In genomic region chr2:86223098-86223681, GRCh38 we compare ENCODE assay signal across 10 cellular contexts. TPM values are rescaled to one million over a fixed set of nuclear protein-coding genes. Genes with fewer than 3 reads are reported as not detected.
DNase-seq lines count a peak whose midpoint lies in the region; ATAC-seq, FAIRE-seq and TF ChIP-seq lines count a peak whose summit lies in the region.
"Had no signal": no experiment of that assay in that cellular context is flagged by ENCODE, and none has a peak within 500 bp of the region (broad histone marks: within the 10 kb centered on the region; RNA-seq: fewer than 3 reads in every experiment).

No MANE protein-coding gene starts in this region.

- DNase-seq in NCI-H2227 treated with DMSO at 0.1 percent for 48 hours (lab: John Stamatoyannopoulos, UW) (peak; percentile 54), H1 (ENCODE audit: low read depth in 1 of 2, low spot score in 2 of 2) (no peak), lower leg skin (ENCODE audit: low spot score in 2 of 2) (peak; percentile 46 to 90), superior temporal gyrus (ENCODE audit: extremely low spot score) (peak; percentile 58)
- DNase-seq in stimulated activated naive CD8-positive, alpha-beta T cell treated with anti-CD3 and anti-CD28 coated beads, Interleukin-15, amount 100 ng/mL, for 72 hours = no peak
- DNase-seq: NCI-H510A treated with DMSO at 0.1 percent for 48 hours; stimulated activated CD4-positive, alpha-beta T cell treated with anti-CD3 and anti-CD28 coated beads, Interleukin-4, amount 100 ng/mL, for 4 hours had no signal

- no peaks in the 10 kb centered on the region for H3K36me3 ChIP-seq in H1 (ENCODE audit: control insufficient read depth in 2 of 4, insufficient read depth in 4 of 4, low read length in 3 of 4)

- TF ChIP-seq RAD21 in H1 (IDR thresholded peaks at IDR 0.05 in 1 of 2, conservative IDR thresholded peaks at IDR 0.05 in 1 of 2; ENCODE audit: low read depth in 2 of 2, low read length in 2 of 2) = no peak

- H4K91ac ChIP-seq in H1 (replicated peaks; ENCODE audit: insufficient read length, low read length) = no peak overlapping the region

- H3K4me1 ChIP-seq in H1 (replicated peaks in 1 of 4; ENCODE audit: control insufficient read depth in 3 of 4, insufficient read depth in 4 of 4, low read length in 3 of 4) = peaks cover 2 to 12% (median 5%) of the 10 kb centered on the region in 4 experiments; a peak in 4 of 7 replicates

- H3K79me1 ChIP-seq in H1 (ENCODE audit: low read depth, low read length) = no peaks in the 10 kb centered on the region

- no peaks in the 10 kb centered on the region for H3K79me2 ChIP-seq in H1 (ENCODE audit: control insufficient read depth in 1 of 2, insufficient read depth in 2 of 2, low read length in 2 of 2)

- 0 out of 2 replicates have a peak overlapping the region, but pooled peaks have one; percentile 48 for H2BK20ac ChIP-seq in H1 (ENCODE audit: low read length)

- peak overlapping the region; percentile 87; the same call in 1 of the 2 replicates for H2BK12ac ChIP-seq in H1 (ENCODE audit: low read depth, low read length)

- H2AFZ ChIP-seq in H1 (ENCODE audit: low read length) = 0 out of 2 replicates have a peak overlapping the region, but pooled peaks have one; percentile 34

- intact Hi-C loops in lower leg skin (cut with DNase I; ENCODE audit: low total_unique reads) = no loop called here

- no peak for TF ChIP-seq EP300 in H1 (IDR thresholded peaks at IDR 0.05; ENCODE audit: borderline replicate concordance in 1 of 2, low read depth in 2 of 2, low read length in 2 of 2)

- H3K27ac Mint-ChIP-seq in stimulated activated naive CD8-positive, alpha-beta T cell treated with anti-CD3 and anti-CD28 coated beads, Interleukin-15, amount 100 ng/mL, for 72 hours = no peak overlapping the region

- no peak overlapping the region for H3K14ac ChIP-seq in H1 (ENCODE audit: insufficient read length)

- no peak overlapping the region for H3K4me3 Mint-ChIP-seq in stimulated activated naive CD8-positive, alpha-beta T cell treated with anti-CD3 and anti-CD28 coated beads, Interleukin-15, amount 100 ng/mL, for 72 hours

- H3K18ac ChIP-seq in H1 (ENCODE audit: extremely low read depth, low read length) = no peak overlapping the region; the same call in 1 of the 2 replicates

- CTCF ChIA-PET in H1 (lab: Charles Lee; ENCODE audit: partially characterized antibody) = interaction anchor here (1.1 to 6.8 kb wide), 6 partner anchors 10 to 143 kb away, joined by 3 to 62 read pairs (median 7); no protein-coding TSS in a partner anchor

- H3K9me3 Mint-ChIP-seq in stimulated activated naive CD8-positive, alpha-beta T cell treated with anti-CD3 and anti-CD28 coated beads, Interleukin-15, amount 100 ng/mL, for 72 hours = peaks cover 0 to 2% of the 10 kb centered on the region in 2 donors

- no peaks in the 10 kb centered on the region for H3K9me3 ChIP-seq in H1 (ENCODE audit: insufficient read depth in 2 of 2, low read depth in 1 of 2, low read length in 1 of 2)

- no peak overlapping the region for H2AK5ac ChIP-seq in H1 (ENCODE audit: low read depth, low read length)

- no peak overlapping the region for H4K5ac ChIP-seq in H1 (ENCODE audit: insufficient read length, low read depth, low read length)

- TF ChIP-seq POLR2A in H1 (IDR thresholded peaks at IDR 0.05; ENCODE audit: control extremely low read depth in 1 of 2, low read depth in 2 of 2, low read length in 2 of 2) (no peak), lower leg skin (IDR thresholded peaks at IDR 0.05) (no peak)

- H2BK120ac ChIP-seq in H1 (replicated peaks; ENCODE audit: low read depth, low read length) = no peak overlapping the region

- H3K4me1 Mint-ChIP-seq in stimulated activated naive CD8-positive, alpha-beta T cell treated with anti-CD3 and anti-CD28 coated beads, Interleukin-15, amount 100 ng/mL, for 72 hours = peaks cover 27% of the 10 kb centered on the region

- H4K20me1 ChIP-seq in H1 (replicated peaks in 1 of 2; ENCODE audit: control insufficient read depth in 1 of 2, insufficient read depth in 2 of 2, low read length in 2 of 2) = no peaks in the 10 kb centered on the region

- H3K4ac ChIP-seq in H1 (replicated peaks; ENCODE audit: insufficient read length, low read depth, low read length) = no peak overlapping the region

- no peak overlapping the region for H4K8ac ChIP-seq in H1 (ENCODE audit: extremely low read depth, insufficient read depth, low read length)

- H3K4me2 ChIP-seq in H1 (ENCODE audit: insufficient read depth in 1 of 2, low read depth in 2 of 2, low read length in 2 of 2) = peak overlapping the region in 1 of 2 experiments; percentile 17; a peak in 1 of 4 replicates

- ATAC-seq in HG02642 (IDR thresholded peaks at IDR 0.05; ENCODE audit: poor library complexity, unreplicated experiment) (no peak), GM19467 (IDR thresholded peaks at IDR 0.05; ENCODE audit: unreplicated experiment) (no peak), HG02610 (IDR thresholded peaks at IDR 0.05; ENCODE audit: unreplicated experiment) (no peak)
- no peak for ATAC-seq in stimulated activated naive CD8-positive, alpha-beta T cell treated with anti-CD3 and anti-CD28 coated beads, Interleukin-15, amount 100 ng/mL, for 72 hours

- no peaks in the 10 kb centered on the region for H3K27me3 ChIP-seq in H1 (replicated peaks in 1 of 4; ENCODE audit: control insufficient read depth in 3 of 4, extremely low read depth in 1 of 4, insufficient read depth in 3 of 4, low read length in 3 of 4)

- POLR2A ChIA-PET in H1 (lab: Charles Lee; ENCODE audit: partially characterized antibody) = no interaction called here

- H2BK5ac ChIP-seq in H1 (ENCODE audit: low read depth, low read length) = no peak overlapping the region

- TF ChIP-seq CTCF in H1 (IDR thresholded peaks at IDR 0.05; ENCODE audit: control extremely low read depth in 1 of 3, insufficient read depth in 1 of 3, low read depth in 1 of 3, low read length in 3 of 3) (no peak), lower leg skin (IDR thresholded peaks at IDR 0.05) (no peak)

- no peak overlapping the region for H3K23ac ChIP-seq in H1 (ENCODE audit: insufficient read length)

- H3K27me3 Mint-ChIP-seq in stimulated activated naive CD8-positive, alpha-beta T cell treated with anti-CD3 and anti-CD28 coated beads, Interleukin-15, amount 100 ng/mL, for 72 hours = no peaks in the 10 kb centered on the region

- H3K27ac ChIP-seq in H1 (ENCODE audit: low read depth, low read length) = no peak overlapping the region

- H3K9ac ChIP-seq in H1 (replicated peaks in 1 of 4; ENCODE audit: extremely low read depth in 1 of 4, low read depth in 3 of 4, low read length in 3 of 4) = no peak overlapping the region

- no peak overlapping the region for H3K56ac ChIP-seq in H1 (replicated peaks; ENCODE audit: insufficient read length, low read depth, low read length)

- H3K4me3 ChIP-seq in H1 (ENCODE audit: extremely low read depth in 1 of 4, insufficient read depth in 2 of 4, low read depth in 3 of 4, low read length in 4 of 4) = no peak overlapping the region
- no peak overlapping the region for H3K4me3 ChIP-seq in lower leg skin (ENCODE audit: low read depth, poor library complexity, severe bottlenecking)

- WGBS in H1 (ENCODE audit: extremely low coverage in 1 of 2, insufficient coverage in 1 of 2, insufficient read length in 1 of 2, insufficient replicate concordance in 2 of 2, low coverage in 1 of 2, low lambda C conversion rate in 2 of 2, missing lambda C conversion rate in 1 of 2), 2 experiments = 74% methylated on average over 8 of the region's 8 CpGs; no CpG with 5 or more reads in 1 of the 2 experiments
- 25 to 29% methylated on average over 7 of the region's 8 CpGs for WGBS in lower leg skin, 2 donors

- no peaks in the 10 kb centered on the region for H3K23me2 ChIP-seq in H1 (ENCODE audit: low read depth, low read length)

- FAIRE-seq in H1 (lab: Jason Lieb, UNC) = no peak

- H2BK15ac ChIP-seq in H1 (ENCODE audit: low read length) = peak overlapping the region; percentile 98

TF ChIP-seq in H1, 55 proteins besides CTCF, POLR2A, EP300 and RAD21 (continues in another document):
- TF ChIP-seq ATF3 (IDR thresholded peaks at IDR 0.05; ENCODE audit: insufficient read depth, low read depth, low read length) (no peak), SAP30 (IDR thresholded peaks at IDR 0.05; ENCODE audit: insufficient read depth, insufficient replicate concordance, low read length) (no peak), GTF2F1 (IDR thresholded peaks at IDR 0.05; ENCODE audit: borderline replicate concordance, low read depth, low read length) (no peak), SUZ12 (IDR thresholded peaks at IDR 0.05; ENCODE audit: low read length) (no peak), NANOG (IDR thresholded peaks at IDR 0.05; ENCODE audit: insufficient read depth, low read depth, low read length, poor library complexity, severe bottlenecking) (no peak), CREB1 (IDR thresholded peaks at IDR 0.05) (no peak), RNF2 (IDR thresholded peaks at IDR 0.05; ENCODE audit: borderline replicate concordance, low read depth, low read length, missing control alignments, poor library complexity, severe bottlenecking) (no peak), SP1 (IDR thresholded peaks at IDR 0.05; ENCODE audit: low read depth, low read length) (no peak)

RNA-seq across cellular contexts. Expression of gene MRPL35, which starts 23.9 kb away (rescaled TPM):
- 42.3 and 44.5 TPM in 2 replicates for total RNA-seq in H1 (2021; fragmentation: NEBNext Ultra II Directional; extraction: Animal tissue kit (Norgen Biotek cat#: 25700))
- 32.4 and 51.2 TPM in 2 replicates for polyA plus RNA-seq in H1 (2011; rRNA removed)
- 34.5 TPM for polyA plus RNA-seq in H1 (2011; cell fraction: cytosol; rRNA removed)
- polyA plus RNA-seq in H1 (2011; cell fraction: nucleus; rRNA removed) = 30.7 TPM
- 27.0 to 36.8 TPM (median 33.0 TPM) in 4 replicates for polyA plus RNA-seq in H1 (2012, experiment 1 of 2)
- 14.4 TPM for polyA plus RNA-seq in H1 (2012, experiment 2 of 2)
- polyA plus RNA-seq in H1 (2013, experiment 1 of 2) = 36.0 TPM
- 35.3 TPM for polyA plus RNA-seq in H1 (2013, experiment 2 of 2)
- 48.0 and 55.3 TPM in 2 replicates for polyA minus RNA-seq in H1 (2011; rRNA and poly(A)+ RNA removed)
- polyA minus RNA-seq in H1 (2011; cell fraction: cytosol; rRNA and poly(A)+ RNA removed) = 17.0 TPM
- polyA minus RNA-seq in H1 (2011; cell fraction: nucleus; rRNA and poly(A)+ RNA removed) = 36.1 TPM
- 10 to 100 TPM in 3 of 4 donors, 1 to 10 TPM in 1; 8.1 to 36.3 (median 23.8) TPM for total RNA-seq in lower leg skin

RNA-seq across cellular contexts. Expression of gene IMMT, which starts 27.9 kb away (rescaled TPM):
- 103 and 105 TPM in 2 replicates for total RNA-seq in H1 (2021; fragmentation: NEBNext Ultra II Directional; extraction: Animal tissue kit (Norgen Biotek cat#: 25700))
- polyA plus RNA-seq in H1 (2011; rRNA removed) = 28.9 and 37.7 TPM in 2 replicates
- 46.8 TPM for polyA plus RNA-seq in H1 (2011; cell fraction: cytosol; rRNA removed)
- polyA plus RNA-seq in H1 (2011; cell fraction: nucleus; rRNA removed) = 38.2 TPM
- 78.4 to 97.7 TPM (median 85.7 TPM) in 4 replicates for polyA plus RNA-seq in H1 (2012, experiment 1 of 2)
- polyA plus RNA-seq in H1 (2012, experiment 2 of 2) = 14.8 TPM
- 79.4 TPM for polyA plus RNA-seq in H1 (2013, experiment 1 of 2)
- polyA plus RNA-seq in H1 (2013, experiment 2 of 2) = 74.8 TPM
- polyA minus RNA-seq in H1 (2011; rRNA and poly(A)+ RNA removed) = 55.1 and 77.5 TPM in 2 replicates
- 49.5 TPM for polyA minus RNA-seq in H1 (2011; cell fraction: cytosol; rRNA and poly(A)+ RNA removed)
- polyA minus RNA-seq in H1 (2011; cell fraction: nucleus; rRNA and poly(A)+ RNA removed) = 51.9 TPM
- 10 to 100 TPM; 45.8 to 56.4 (median 48.8) TPM for total RNA-seq in lower leg skin

Comparison
In these comparisons a context has a peak if more than half of its experiments do, and no peak if none do; other contexts are left out.
1. DNase-seq: peak in NCI-H2227 treated with DMSO at 0.1 percent for 48 hours (single experiment), lower leg skin (2 of 2) and superior temporal gyrus (single experiment); none in H1 (0 of 2) and stimulated activated naive CD8-positive, alpha-beta T cell treated with anti-CD3 and anti-CD28 coated beads, Interleukin-15, amount 100 ng/mL, for 72 hours (0 of 2).